In the genomic region with DNA sequence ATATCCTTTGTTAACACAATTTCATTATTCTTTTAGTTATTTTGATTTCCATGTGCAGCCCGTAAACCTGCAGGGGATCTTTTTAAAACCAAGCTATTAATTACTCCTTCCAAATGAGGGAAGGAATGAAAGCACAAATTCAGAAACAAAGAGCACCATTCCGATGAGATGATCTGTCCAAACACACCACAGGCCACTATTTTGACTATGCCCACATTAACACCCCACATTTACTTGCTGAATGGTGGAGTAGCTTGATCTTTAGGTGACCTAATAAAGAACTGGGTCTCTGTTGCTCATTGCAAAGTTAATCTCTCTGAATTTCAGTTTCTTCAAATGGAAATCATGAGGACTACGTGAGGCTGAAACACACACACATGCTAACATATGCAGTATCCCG, we compare ENCODE assay signal across 1 cellular context.
TF ChIP-seq lines count a peak whose summit lies in the region.

No MANE protein-coding gene starts in this region.

TF ChIP-seq in H1, 55 proteins besides CTCF, POLR2A, EP300 and RAD21 (continued from another document):
- TF ChIP-seq KDM5A (IDR thresholded peaks at IDR 0.05; ENCODE audit: low read length) (no peak), PHF8 (conservative IDR thresholded peaks at IDR 0.05; ENCODE audit: low read depth, low read length) (no peak)
